1 cellular context compared by ENCODE assay signal in the genomic region with DNA sequence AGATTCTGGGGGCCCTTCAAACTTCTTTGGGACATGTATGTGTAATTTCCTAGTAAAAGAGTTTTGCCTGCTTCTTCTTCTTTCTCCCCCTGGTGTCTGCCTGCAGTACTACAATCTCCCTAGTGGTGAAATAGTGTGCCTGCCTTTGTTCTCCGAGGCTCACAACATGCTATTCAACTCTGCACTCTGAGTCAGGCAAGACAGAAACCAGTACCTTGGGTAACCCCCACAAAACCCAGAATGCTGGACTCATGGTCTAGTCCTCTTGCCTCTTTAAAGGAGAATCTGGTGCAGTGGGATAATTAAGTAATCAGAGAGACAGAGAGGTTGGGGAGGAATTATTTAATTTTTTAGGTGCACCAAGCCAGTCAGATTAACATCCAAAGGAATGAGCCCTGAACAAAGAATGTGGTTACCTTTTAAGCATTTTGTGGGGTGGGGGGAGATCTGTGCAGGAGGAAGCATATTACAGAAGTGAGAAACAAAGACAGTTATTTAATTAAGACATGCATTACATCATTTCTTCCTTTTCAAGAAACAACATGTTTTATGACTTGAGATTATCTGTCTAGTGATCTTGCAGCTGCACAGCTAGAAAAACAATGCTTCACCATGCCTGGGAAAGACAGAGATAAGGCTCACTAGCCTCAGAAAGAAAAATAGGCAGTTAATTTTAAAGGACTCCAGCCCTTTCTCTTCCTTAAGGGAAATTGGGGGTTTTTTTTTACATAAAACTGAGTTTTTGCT.
TF ChIP-seq lines count a peak whose summit lies in the region.

No MANE protein-coding gene starts in this region.

TF ChIP-seq in K562, 482 proteins besides CTCF, POLR2A, EP300 and RAD21 (continued from another document and continues in another):
- TF ChIP-seq, protein P1, sequence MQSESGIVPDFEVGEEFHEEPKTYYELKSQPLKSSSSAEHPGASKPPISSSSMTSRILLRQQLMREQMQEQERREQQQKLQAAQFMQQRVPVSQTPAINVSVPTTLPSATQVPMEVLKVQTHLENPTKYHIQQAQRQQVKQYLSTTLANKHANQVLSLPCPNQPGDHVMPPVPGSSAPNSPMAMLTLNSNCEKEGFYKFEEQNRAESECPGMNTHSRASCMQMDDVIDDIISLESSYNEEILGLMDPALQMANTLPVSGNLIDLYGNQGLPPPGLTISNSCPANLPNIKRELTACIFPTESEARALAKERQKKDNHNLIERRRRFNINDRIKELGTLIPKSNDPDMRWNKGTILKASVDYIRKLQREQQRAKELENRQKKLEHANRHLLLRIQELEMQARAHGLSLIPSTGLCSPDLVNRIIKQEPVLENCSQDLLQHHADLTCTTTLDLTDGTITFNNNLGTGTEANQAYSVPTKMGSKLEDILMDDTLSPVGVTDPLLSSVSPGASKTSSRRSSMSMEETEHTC (IDR thresholded peaks at IDR 0.05), result no peak
- no peak for TF ChIP-seq BRD9 (IDR thresholded peaks at IDR 0.05; ENCODE audit: low read depth, partially characterized antibody)
- no peak for TF ChIP-seq RBBP5 (IDR thresholded peaks at IDR 0.05; ENCODE audit: borderline replicate concordance, insufficient read depth, low read length, poor library complexity, severe bottlenecking)
- no peak for TF ChIP-seq XRCC4 (IDR thresholded peaks at IDR 0.05; ENCODE audit: extremely low read depth, insufficient read depth, insufficient read length)
- TF ChIP-seq HMGN3 (IDR thresholded peaks at IDR 0.05; ENCODE audit: borderline replicate concordance, extremely low read depth, insufficient read length, low read depth, low read length), result no peak
- TF ChIP-seq MCM2 (IDR thresholded peaks at IDR 0.05; ENCODE audit: low read depth), result no peak
- no peak; the same call in 1 of the 2 replicates for TF ChIP-seq ZNF644 (tag; IDR thresholded peaks at IDR 0.05; ENCODE audit: low read depth)
- no peak for TF ChIP-seq COPS2 (conservative IDR thresholded peaks at IDR 0.05)
- no peak for TF ChIP-seq STAT6 (CRISPR knock-in tag; IDR thresholded peaks at IDR 0.05)
- TF ChIP-seq ZFP91 (CRISPR knock-in tag; IDR thresholded peaks at IDR 0.05), result no peak
- TF ChIP-seq GTF2E2 (tag; IDR thresholded peaks at IDR 0.05), result no peak
- TF ChIP-seq ZNF511 (CRISPR knock-in tag; IDR thresholded peaks at IDR 0.05), result no peak
- no peak for TF ChIP-seq SRSF9 (IDR thresholded peaks at IDR 0.05; ENCODE audit: borderline replicate concordance, low read depth, low read length)
- no peak for TF ChIP-seq PHF8 (IDR thresholded peaks at IDR 0.05; ENCODE audit: borderline replicate concordance, low read length)
- TF ChIP-seq TRIM24 (IDR thresholded peaks at IDR 0.05), result peak; percentile 21 to 78; a peak in 3 of 4 replicates
- no peak for TF ChIP-seq THAP12 (CRISPR knock-in tag; IDR thresholded peaks at IDR 0.05)
- TF ChIP-seq, protein P2, sequence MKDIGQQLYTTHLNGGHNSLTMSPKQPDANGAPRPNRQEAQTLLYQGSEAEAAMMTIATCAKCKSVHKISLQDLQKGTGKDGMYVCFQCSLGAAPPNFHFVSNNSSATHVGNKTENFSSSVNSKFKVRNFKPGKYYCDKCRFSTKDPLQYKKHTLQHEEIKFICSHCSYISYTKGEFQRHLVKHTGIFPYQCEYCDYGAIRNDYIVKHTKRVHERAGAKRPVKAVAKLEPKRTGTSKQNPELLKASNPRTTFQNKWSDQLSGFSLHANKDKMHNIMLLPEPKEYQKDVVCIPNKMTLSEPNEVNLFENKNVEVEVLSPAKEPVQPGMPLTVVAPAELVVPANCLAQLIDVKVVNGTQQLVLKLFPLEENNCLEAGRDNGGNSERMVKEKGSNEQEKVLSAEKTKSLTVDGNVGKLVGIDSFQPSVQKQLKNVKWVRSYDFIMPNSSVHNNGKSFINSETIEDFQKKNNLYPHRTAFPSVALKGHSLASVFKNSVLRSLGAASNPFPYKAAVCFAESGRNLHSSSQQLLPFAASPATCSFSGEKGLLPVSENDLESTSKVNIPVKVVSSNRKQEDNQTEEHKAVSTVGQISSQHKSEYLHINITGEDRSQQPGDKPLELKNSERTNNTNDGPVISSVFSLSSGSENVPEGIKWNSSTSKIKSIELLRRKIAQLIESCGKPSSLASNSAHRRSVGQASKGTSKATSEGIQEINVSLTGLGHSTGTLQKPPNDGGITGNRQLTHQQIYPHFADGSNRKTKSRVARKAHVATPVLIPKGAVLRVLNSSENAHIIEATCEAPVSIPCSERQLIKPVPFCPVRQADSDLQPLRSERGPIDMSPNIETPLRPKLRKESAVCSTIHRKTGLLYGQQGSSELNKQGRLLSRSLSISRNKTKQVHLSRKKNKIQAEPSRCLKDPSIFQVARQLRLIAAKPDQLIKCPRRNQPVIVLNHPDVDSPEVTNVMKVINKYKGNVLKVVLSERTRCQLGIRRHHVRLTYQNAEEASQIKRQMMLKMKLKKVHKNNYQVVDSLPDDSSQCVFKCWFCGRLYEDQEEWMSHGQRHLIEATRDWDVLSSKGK (CRISPR knock-in tag; IDR thresholded peaks at IDR 0.05), result no peak
- no peak for TF ChIP-seq KHSRP (IDR thresholded peaks at IDR 0.05)
- no peak for TF ChIP-seq MEF2D (tag; conservative IDR thresholded peaks at IDR 0.05; ENCODE audit: low read depth)
- TF ChIP-seq NFE2L1 (tag; IDR thresholded peaks at IDR 0.05; ENCODE audit: borderline replicate concordance, low read depth), result no peak
- no peak for TF ChIP-seq ZNF224 (CRISPR knock-in tag; IDR thresholded peaks at IDR 0.05)
- TF ChIP-seq ZFPM2 (CRISPR knock-in tag; IDR thresholded peaks at IDR 0.05), result no peak
- TF ChIP-seq, protein P3, sequence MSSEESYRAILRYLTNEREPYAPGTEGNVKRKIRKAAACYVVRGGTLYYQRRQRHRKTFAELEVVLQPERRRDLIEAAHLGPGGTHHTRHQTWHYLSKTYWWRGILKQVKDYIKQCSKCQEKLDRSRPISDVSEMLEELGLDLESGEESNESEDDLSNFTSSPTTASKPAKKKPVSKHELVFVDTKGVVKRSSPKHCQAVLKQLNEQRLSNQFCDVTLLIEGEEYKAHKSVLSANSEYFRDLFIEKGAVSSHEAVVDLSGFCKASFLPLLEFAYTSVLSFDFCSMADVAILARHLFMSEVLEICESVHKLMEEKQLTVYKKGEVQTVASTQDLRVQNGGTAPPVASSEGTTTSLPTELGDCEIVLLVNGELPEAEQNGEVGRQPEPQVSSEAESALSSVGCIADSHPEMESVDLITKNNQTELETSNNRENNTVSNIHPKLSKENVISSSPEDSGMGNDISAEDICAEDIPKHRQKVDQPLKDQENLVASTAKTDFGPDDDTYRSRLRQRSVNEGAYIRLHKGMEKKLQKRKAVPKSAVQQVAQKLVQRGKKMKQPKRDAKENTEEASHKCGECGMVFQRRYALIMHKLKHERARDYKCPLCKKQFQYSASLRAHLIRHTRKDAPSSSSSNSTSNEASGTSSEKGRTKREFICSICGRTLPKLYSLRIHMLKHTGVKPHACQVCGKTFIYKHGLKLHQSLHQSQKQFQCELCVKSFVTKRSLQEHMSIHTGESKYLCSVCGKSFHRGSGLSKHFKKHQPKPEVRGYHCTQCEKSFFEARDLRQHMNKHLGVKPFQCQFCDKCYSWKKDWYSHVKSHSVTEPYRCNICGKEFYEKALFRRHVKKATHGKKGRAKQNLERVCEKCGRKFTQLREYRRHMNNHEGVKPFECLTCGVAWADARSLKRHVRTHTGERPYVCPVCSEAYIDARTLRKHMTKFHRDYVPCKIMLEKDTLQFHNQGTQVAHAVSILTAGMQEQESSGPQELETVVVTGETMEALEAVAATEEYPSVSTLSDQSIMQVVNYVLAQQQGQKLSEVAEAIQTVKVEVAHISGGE (CRISPR knock-in tag; IDR thresholded peaks at IDR 0.05), result peak in 1 of 3 experiments; percentile 65; a peak in 1 of 6 replicates
- no peak for TF ChIP-seq ZNF134 (CRISPR knock-in tag; conservative IDR thresholded peaks at IDR 0.05)
- TF ChIP-seq NEUROD1 (IDR thresholded peaks at IDR 0.05; ENCODE audit: borderline replicate concordance, low read depth, low read length, partially characterized antibody), result no peak
- no peak for TF ChIP-seq ZNF609 (CRISPR knock-in tag; IDR thresholded peaks at IDR 0.05; ENCODE audit: borderline replicate concordance)
- no peak for TF ChIP-seq ZNF830 (CRISPR knock-in tag; IDR thresholded peaks at IDR 0.05)
- TF ChIP-seq ZNF3 (CRISPR knock-in tag; IDR thresholded peaks at IDR 0.05), result no peak
- TF ChIP-seq GATA2 (CRISPR knock-in tag; IDR thresholded peaks at IDR 0.05), result peak; percentile 22; the same call in 1 of the 2 replicates
- TF ChIP-seq NR2C1 (IDR thresholded peaks at IDR 0.05), result no peak
- peak; percentile 23; the same call in 1 of the 2 replicates for TF ChIP-seq NR2C1 (tag; IDR thresholded peaks at IDR 0.05)
- TF ChIP-seq ZNF263 (CRISPR knock-in tag; IDR thresholded peaks at IDR 0.05; ENCODE audit: borderline replicate concordance), result no peak
- 0 out of 4 replicates have a peak, but pooled peaks of 1 of the 2 experiments have one; percentile 26 for TF ChIP-seq FOXK2 (conservative IDR thresholded peaks at IDR 0.05 in 1 of 2, IDR thresholded peaks at IDR 0.05 in 1 of 2; ENCODE audit: low read depth in 2 of 2)
- TF ChIP-seq LARP7 (IDR thresholded peaks at IDR 0.05), result no peak
